In genomic region chr6:157718788-157719187, GRCh38 we compare ENCODE assay signal across 18 cellular contexts.
DNase-seq lines count a peak whose midpoint lies in the region; ATAC-seq and TF ChIP-seq lines count a peak whose summit lies in the region.
"Had no signal": no experiment of that assay in that cellular context is flagged by ENCODE, and none has a peak within 500 bp of the region (broad histone marks: within the 10 kb centered on the region; RNA-seq: fewer than 3 reads in every experiment).

No MANE protein-coding gene starts in this region.

- H3K9me3 ChIP-seq in left ventricle myocardium inferior (replicated peaks) = peaks cover under 1% of the 10 kb centered on the region
- H3K9me3 ChIP-seq in right atrium auricular region = no peaks in the 10 kb centered on the region
- H3K9me3 ChIP-seq in hepatocyte (ENCODE audit: low read depth) = no peaks in the 10 kb centered on the region
- H3K9me3 ChIP-seq in gastrocnemius medialis = no peaks in the 10 kb centered on the region
- H3K9me3 ChIP-seq: BE2C had no signal

- in situ Hi-C loops in gastrocnemius medialis (cut with MboI; ENCODE audit: low sequenced_read_pairs in 4 of 4) = no loop called here

- 94% methylated on average over 5 of the region's 5 CpGs for WGBS in hepatocyte (ENCODE audit: low lambda C conversion rate, missing lambda C conversion rate)

- no peak for TF ChIP-seq POLR2A in gastrocnemius medialis (IDR thresholded peaks at IDR 0.05)

- DNase-seq in left ventricle myocardium inferior (no peak), right atrium auricular region (ENCODE audit: low spot score) (no peak), hepatocyte (ENCODE audit: low spot score) (no peak), gastrocnemius medialis (no peak), DMS153 (lab: John Stamatoyannopoulos, UW) (no peak)
- DNase-seq: EL; GF-D8; KBM-7; NCI-H2107; NCI-H510A; NCI-H774; NK-92 treated with Interleukin-12 subunit alpha and Interleukin-12 subunit beta, amount 100 ng/mL, for 24 hours; SJCRH30 had no signal

- H2AFZ ChIP-seq in hepatocyte = no peak overlapping the region

- H3K27me3 ChIP-seq in left ventricle myocardium inferior (ENCODE audit: low read depth) (no peaks in the 10 kb centered on the region), right atrium auricular region (no peaks in the 10 kb centered on the region), hepatocyte (no peaks in the 10 kb centered on the region), gastrocnemius medialis (no peaks in the 10 kb centered on the region)
- H3K27me3 ChIP-seq: BE2C, SJCRH30 had no signal

- H3K79me2 ChIP-seq in hepatocyte = no peaks in the 10 kb centered on the region

- H3K9me2 ChIP-seq in hepatocyte (replicated peaks; ENCODE audit: insufficient read depth) = no peaks in the 10 kb centered on the region

- no peak overlapping the region for H3K4me3 ChIP-seq in left ventricle myocardium inferior
- H3K4me3 ChIP-seq in right atrium auricular region = no peak overlapping the region
- no peak overlapping the region for H3K4me3 ChIP-seq in hepatocyte
- H3K4me3 ChIP-seq in gastrocnemius medialis = no peak overlapping the region
- H3K4me3 ChIP-seq: SJCRH30 had no signal

- TF ChIP-seq CTCF in left ventricle myocardium inferior (IDR thresholded peaks at IDR 0.05; ENCODE audit: borderline replicate concordance) (no peak), right atrium auricular region (IDR thresholded peaks at IDR 0.05) (no peak), hepatocyte (IDR thresholded peaks at IDR 0.05; ENCODE audit: poor library complexity) (no peak), gastrocnemius medialis (IDR thresholded peaks at IDR 0.05 in 4 of 5, conservative IDR thresholded peaks at IDR 0.05 in 1 of 5) (no peak)

- ATAC-seq in gastrocnemius medialis (no peak), HG03378 (IDR thresholded peaks at IDR 0.05; ENCODE audit: unreplicated experiment) (no peak), HG03039 (IDR thresholded peaks at IDR 0.05; ENCODE audit: unreplicated experiment) (no peak)
- ATAC-seq: HepG2 had no signal

- H4K20me1 ChIP-seq in hepatocyte (ENCODE audit: insufficient read depth, poor library complexity, severe bottlenecking) = no peaks in the 10 kb centered on the region

- H3K4me2 ChIP-seq in hepatocyte = no peak overlapping the region

- H3K27ac ChIP-seq in left ventricle myocardium inferior (replicated peaks) (peak overlapping the region; percentile 17), right atrium auricular region (no peak overlapping the region), hepatocyte (peak overlapping the region; percentile 58), gastrocnemius medialis (peak overlapping the region in 3 of 4 donors; percentile 12 to 45 (median 30))
- H3K27ac ChIP-seq: HL-60, SJCRH30 had no signal

- H3K4me1 ChIP-seq in left ventricle myocardium inferior (peaks cover 32% of the 10 kb centered on the region), right atrium auricular region (peaks cover 0 to 6% of the 10 kb centered on the region in 2 donors), hepatocyte (ENCODE audit: insufficient read depth) (peaks cover 16% of the 10 kb centered on the region), gastrocnemius medialis (peaks cover 4 to 13% of the 10 kb centered on the region in 2 donors)

- H3K36me3 ChIP-seq in left ventricle myocardium inferior = no peaks in the 10 kb centered on the region
- H3K36me3 ChIP-seq in right atrium auricular region = no peaks in the 10 kb centered on the region
- no peaks in the 10 kb centered on the region for H3K36me3 ChIP-seq in hepatocyte (replicated peaks; ENCODE audit: insufficient read depth, low read depth)
- H3K36me3 ChIP-seq in gastrocnemius medialis = no peaks in the 10 kb centered on the region
- H3K36me3 ChIP-seq: BE2C, SJCRH30 had no signal

- intact Hi-C loops in left ventricle myocardium inferior (cut with micrococcal nuclease) (no loop called here), gastrocnemius medialis (cut with DNase I; ENCODE audit: low total_unique reads) (no loop called here)

Comparison
In these comparisons a context has a peak if more than half of its experiments do, and no peak if none do; other contexts are left out.
1. H3K27ac ChIP-seq: peak in left ventricle myocardium inferior (single experiment), hepatocyte (single experiment) and gastrocnemius medialis (3 of 4); none in right atrium auricular region (0 of 2).